1 cellular context compared by ENCODE assay signal in genomic region chr12:49131051-49131972, GRCh38.
A peak's percentile ranks its signal among the peaks of the same experiment; 100 is the strongest.
TF ChIP-seq lines count a peak whose summit lies in the region.

TSS of gene TUBA1B (minus strand) at chr12:49131395. CDS start at chr12:49131300, 95 bp downstream.

TF ChIP-seq in K562, 482 proteins besides CTCF, POLR2A, EP300 and RAD21 (continued from another document and continues in another):
- no peak for TF ChIP-seq HDAC6 (IDR thresholded peaks at IDR 0.05; ENCODE audit: low read depth, low read length)
- no peak for TF ChIP-seq POU5F1 (IDR thresholded peaks at IDR 0.05; ENCODE audit: borderline replicate concordance, low read depth, low read length, partially characterized antibody)
- no peak for TF ChIP-seq ZC3H4 (CRISPR knock-in tag; IDR thresholded peaks at IDR 0.05; ENCODE audit: borderline replicate concordance)
- TF ChIP-seq NR2F6 (CRISPR knock-in tag; IDR thresholded peaks at IDR 0.05) = no peak
- TF ChIP-seq SUPT5H (IDR thresholded peaks at IDR 0.05) = peak; percentile 100
- TF ChIP-seq MXI1 (IDR thresholded peaks at IDR 0.05; ENCODE audit: low read depth, low read length) = 0 out of 2 replicates have a peak, but pooled peaks have one; percentile 16
- TF ChIP-seq, protein P1, sequence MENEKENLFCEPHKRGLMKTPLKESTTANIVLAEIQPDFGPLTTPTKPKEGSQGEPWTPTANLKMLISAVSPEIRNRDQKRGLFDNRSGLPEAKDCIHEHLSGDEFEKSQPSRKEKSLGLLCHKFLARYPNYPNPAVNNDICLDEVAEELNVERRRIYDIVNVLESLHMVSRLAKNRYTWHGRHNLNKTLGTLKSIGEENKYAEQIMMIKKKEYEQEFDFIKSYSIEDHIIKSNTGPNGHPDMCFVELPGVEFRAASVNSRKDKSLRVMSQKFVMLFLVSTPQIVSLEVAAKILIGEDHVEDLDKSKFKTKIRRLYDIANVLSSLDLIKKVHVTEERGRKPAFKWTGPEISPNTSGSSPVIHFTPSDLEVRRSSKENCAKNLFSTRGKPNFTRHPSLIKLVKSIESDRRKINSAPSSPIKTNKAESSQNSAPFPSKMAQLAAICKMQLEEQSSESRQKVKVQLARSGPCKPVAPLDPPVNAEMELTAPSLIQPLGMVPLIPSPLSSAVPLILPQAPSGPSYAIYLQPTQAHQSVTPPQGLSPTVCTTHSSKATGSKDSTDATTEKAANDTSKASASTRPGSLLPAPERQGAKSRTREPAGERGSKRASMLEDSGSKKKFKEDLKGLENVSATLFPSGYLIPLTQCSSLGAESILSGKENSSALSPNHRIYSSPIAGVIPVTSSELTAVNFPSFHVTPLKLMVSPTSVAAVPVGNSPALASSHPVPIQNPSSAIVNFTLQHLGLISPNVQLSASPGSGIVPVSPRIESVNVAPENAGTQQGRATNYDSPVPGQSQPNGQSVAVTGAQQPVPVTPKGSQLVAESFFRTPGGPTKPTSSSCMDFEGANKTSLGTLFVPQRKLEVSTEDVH (IDR thresholded peaks at IDR 0.05; ENCODE audit: low read depth, partially characterized antibody) = peak; percentile 26
- TF ChIP-seq ZNF165 (CRISPR knock-in tag; IDR thresholded peaks at IDR 0.05; ENCODE audit: borderline replicate concordance) = no peak
- TF ChIP-seq, protein P2, sequence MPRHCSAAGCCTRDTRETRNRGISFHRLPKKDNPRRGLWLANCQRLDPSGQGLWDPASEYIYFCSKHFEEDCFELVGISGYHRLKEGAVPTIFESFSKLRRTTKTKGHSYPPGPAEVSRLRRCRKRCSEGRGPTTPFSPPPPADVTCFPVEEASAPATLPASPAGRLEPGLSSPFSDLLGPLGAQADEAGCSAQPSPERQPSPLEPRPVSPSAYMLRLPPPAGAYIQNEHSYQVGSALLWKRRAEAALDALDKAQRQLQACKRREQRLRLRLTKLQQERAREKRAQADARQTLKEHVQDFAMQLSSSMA (CRISPR knock-in tag; IDR thresholded peaks at IDR 0.05) = peak; percentile 17; the same call in 1 of the 2 replicates
- no peak for TF ChIP-seq ZNF695 (CRISPR knock-in tag; IDR thresholded peaks at IDR 0.05)
- TF ChIP-seq SIN3A (IDR thresholded peaks at IDR 0.05; ENCODE audit: borderline replicate concordance in 2 of 2, control insufficient read depth in 1 of 2, low read depth in 2 of 2, low read length in 2 of 2) = peak in 1 of 2 experiments; percentile 78; a peak in 3 of 4 replicates
- no peak for TF ChIP-seq MLX (CRISPR knock-in tag; conservative IDR thresholded peaks at IDR 0.05)
- TF ChIP-seq MAFF (IDR thresholded peaks at IDR 0.05; ENCODE audit: low read length) = no peak
- 0 out of 2 replicates have a peak, but pooled peaks have one; percentile 40 for TF ChIP-seq ZNF644 (tag; IDR thresholded peaks at IDR 0.05; ENCODE audit: low read depth)
- no peak for TF ChIP-seq ZNF77 (CRISPR knock-in tag; IDR thresholded peaks at IDR 0.05)
- TF ChIP-seq ZNF586 (CRISPR knock-in tag; conservative IDR thresholded peaks at IDR 0.05) = no peak
- no peak for TF ChIP-seq MYBL2 (IDR thresholded peaks at IDR 0.05; ENCODE audit: low read depth)
- no peak for TF ChIP-seq MYBL2 (CRISPR knock-in tag; IDR thresholded peaks at IDR 0.05; ENCODE audit: borderline replicate concordance)
- no peak for TF ChIP-seq KHSRP (IDR thresholded peaks at IDR 0.05)
- no peak for TF ChIP-seq PURB (CRISPR knock-in tag; IDR thresholded peaks at IDR 0.05; ENCODE audit: low read depth)
- 0 out of 2 replicates have a peak, but pooled peaks have one; percentile 13 for TF ChIP-seq PTBP1 (IDR thresholded peaks at IDR 0.05; ENCODE audit: low read depth, low read length)
- TF ChIP-seq NR1H2 (CRISPR knock-in tag; IDR thresholded peaks at IDR 0.05) = no peak
- no peak for TF ChIP-seq ZBTB26 (CRISPR knock-in tag; IDR thresholded peaks at IDR 0.05)
- TF ChIP-seq ZBTB8A (IDR thresholded peaks at IDR 0.05; ENCODE audit: partially characterized antibody) = no peak
- no peak for TF ChIP-seq MCM5 (IDR thresholded peaks at IDR 0.05; ENCODE audit: low read depth)
- TF ChIP-seq NCOR1 (IDR thresholded peaks at IDR 0.05) = peak; percentile 41; the same call in 1 of the 2 replicates
- peak; percentile 27; the same call in 1 of the 2 replicates for TF ChIP-seq RBM15 (IDR thresholded peaks at IDR 0.05; ENCODE audit: insufficient read depth, low read length)
- no peak for TF ChIP-seq NCOA6 (IDR thresholded peaks at IDR 0.05)
- TF ChIP-seq SFPQ (IDR thresholded peaks at IDR 0.05; ENCODE audit: low read depth, low read length) = no peak
- TF ChIP-seq ZC3H11A (IDR thresholded peaks at IDR 0.05; ENCODE audit: low read depth, low read length) = no peak
- TF ChIP-seq, protein P3, sequence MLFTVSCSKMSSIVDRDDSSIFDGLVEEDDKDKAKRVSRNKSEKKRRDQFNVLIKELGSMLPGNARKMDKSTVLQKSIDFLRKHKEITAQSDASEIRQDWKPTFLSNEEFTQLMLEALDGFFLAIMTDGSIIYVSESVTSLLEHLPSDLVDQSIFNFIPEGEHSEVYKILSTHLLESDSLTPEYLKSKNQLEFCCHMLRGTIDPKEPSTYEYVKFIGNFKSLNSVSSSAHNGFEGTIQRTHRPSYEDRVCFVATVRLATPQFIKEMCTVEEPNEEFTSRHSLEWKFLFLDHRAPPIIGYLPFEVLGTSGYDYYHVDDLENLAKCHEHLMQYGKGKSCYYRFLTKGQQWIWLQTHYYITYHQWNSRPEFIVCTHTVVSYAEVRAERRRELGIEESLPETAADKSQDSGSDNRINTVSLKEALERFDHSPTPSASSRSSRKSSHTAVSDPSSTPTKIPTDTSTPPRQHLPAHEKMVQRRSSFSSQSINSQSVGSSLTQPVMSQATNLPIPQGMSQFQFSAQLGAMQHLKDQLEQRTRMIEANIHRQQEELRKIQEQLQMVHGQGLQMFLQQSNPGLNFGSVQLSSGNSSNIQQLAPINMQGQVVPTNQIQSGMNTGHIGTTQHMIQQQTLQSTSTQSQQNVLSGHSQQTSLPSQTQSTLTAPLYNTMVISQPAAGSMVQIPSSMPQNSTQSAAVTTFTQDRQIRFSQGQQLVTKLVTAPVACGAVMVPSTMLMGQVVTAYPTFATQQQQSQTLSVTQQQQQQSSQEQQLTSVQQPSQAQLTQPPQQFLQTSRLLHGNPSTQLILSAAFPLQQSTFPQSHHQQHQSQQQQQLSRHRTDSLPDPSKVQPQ (CRISPR knock-in tag; IDR thresholded peaks at IDR 0.05; ENCODE audit: borderline replicate concordance) = no peak
- TF ChIP-seq PHF8 (IDR thresholded peaks at IDR 0.05; ENCODE audit: borderline replicate concordance, low read length) = peak; percentile 92
- TF ChIP-seq CTBP1 (IDR thresholded peaks at IDR 0.05; ENCODE audit: borderline replicate concordance) = peak; percentile 91
- TF ChIP-seq SRSF7 (optimal IDR thresholded peaks at IDR 0.05; ENCODE audit: low read depth, low read length) = no peak
- TF ChIP-seq SMARCE1 (IDR thresholded peaks at IDR 0.05) = no peak
- 0 out of 2 replicates have a peak, but pooled peaks have one; percentile 8 for TF ChIP-seq ZNF134 (CRISPR knock-in tag; conservative IDR thresholded peaks at IDR 0.05)
- TF ChIP-seq, protein P4, sequence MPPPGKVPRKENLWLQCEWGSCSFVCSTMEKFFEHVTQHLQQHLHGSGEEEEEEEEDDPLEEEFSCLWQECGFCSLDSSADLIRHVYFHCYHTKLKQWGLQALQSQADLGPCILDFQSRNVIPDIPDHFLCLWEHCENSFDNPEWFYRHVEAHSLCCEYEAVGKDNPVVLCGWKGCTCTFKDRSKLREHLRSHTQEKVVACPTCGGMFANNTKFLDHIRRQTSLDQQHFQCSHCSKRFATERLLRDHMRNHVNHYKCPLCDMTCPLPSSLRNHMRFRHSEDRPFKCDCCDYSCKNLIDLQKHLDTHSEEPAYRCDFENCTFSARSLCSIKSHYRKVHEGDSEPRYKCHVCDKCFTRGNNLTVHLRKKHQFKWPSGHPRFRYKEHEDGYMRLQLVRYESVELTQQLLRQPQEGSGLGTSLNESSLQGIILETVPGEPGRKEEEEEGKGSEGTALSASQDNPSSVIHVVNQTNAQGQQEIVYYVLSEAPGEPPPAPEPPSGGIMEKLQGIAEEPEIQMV (tag; conservative IDR thresholded peaks at IDR 0.05; ENCODE audit: low read depth) = no peak
- TF ChIP-seq CBFA2T3 (IDR thresholded peaks at IDR 0.05) = no peak; the same call in 1 of the 2 replicates
- TF ChIP-seq ZBTB33 (CRISPR knock-in tag; IDR thresholded peaks at IDR 0.05) = no peak; the same call in 1 of the 2 replicates
- TF ChIP-seq STAT5B (CRISPR knock-in tag; IDR thresholded peaks at IDR 0.05) = no peak
- TF ChIP-seq CAMTA2 (CRISPR knock-in tag; conservative IDR thresholded peaks at IDR 0.05) = no peak
- TF ChIP-seq, protein P5, sequence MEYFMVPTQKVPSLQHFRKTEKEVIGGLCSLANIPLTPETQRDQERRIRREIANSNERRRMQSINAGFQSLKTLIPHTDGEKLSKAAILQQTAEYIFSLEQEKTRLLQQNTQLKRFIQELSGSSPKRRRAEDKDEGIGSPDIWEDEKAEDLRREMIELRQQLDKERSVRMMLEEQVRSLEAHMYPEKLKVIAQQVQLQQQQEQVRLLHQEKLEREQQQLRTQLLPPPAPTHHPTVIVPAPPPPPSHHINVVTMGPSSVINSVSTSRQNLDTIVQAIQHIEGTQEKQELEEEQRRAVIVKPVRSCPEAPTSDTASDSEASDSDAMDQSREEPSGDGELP (CRISPR knock-in tag; IDR thresholded peaks at IDR 0.05; ENCODE audit: borderline replicate concordance) = peak; percentile 55
- TF ChIP-seq ZFP36 (IDR thresholded peaks at IDR 0.05; ENCODE audit: low read depth, low read length, partially characterized antibody) = peak; percentile 3
- TF ChIP-seq NBN (IDR thresholded peaks at IDR 0.05; ENCODE audit: low read depth) = peak; percentile 45
- TF ChIP-seq HNRNPH1 (optimal IDR thresholded peaks at IDR 0.05; ENCODE audit: low read depth, low read length) = no peak
- no peak for TF ChIP-seq ZNF175 (CRISPR knock-in tag; IDR thresholded peaks at IDR 0.05; ENCODE audit: low read depth)
- TF ChIP-seq FOS (IDR thresholded peaks at IDR 0.05; ENCODE audit: extremely low read depth, insufficient read length) = no peak
- TF ChIP-seq WHSC1 (IDR thresholded peaks at IDR 0.05; ENCODE audit: low read length) = no peak
- TF ChIP-seq, protein P6, sequence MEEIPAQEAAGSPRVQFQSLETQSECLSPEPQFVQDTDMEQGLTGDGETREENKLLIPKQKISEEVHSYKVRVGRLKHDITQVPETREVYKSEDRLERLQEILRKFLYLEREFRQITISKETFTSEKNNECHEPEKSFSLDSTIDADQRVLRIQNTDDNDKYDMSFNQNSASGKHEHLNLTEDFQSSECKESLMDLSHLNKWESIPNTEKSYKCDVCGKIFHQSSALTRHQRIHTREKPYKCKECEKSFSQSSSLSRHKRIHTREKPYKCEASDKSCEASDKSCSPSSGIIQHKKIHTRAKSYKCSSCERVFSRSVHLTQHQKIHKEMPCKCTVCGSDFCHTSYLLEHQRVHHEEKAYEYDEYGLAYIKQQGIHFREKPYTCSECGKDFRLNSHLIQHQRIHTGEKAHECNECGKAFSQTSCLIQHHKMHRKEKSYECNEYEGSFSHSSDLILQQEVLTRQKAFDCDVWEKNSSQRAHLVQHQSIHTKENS (CRISPR knock-in tag; IDR thresholded peaks at IDR 0.05) = no peak
- TF ChIP-seq NR2C2 (CRISPR knock-in tag; IDR thresholded peaks at IDR 0.05) = no peak
- no peak for TF ChIP-seq NR2C2 (tag; IDR thresholded peaks at IDR 0.05)
- no peak for TF ChIP-seq ZKSCAN8 (CRISPR knock-in tag; IDR thresholded peaks at IDR 0.05)
- TF ChIP-seq ZNF778 (CRISPR knock-in tag; IDR thresholded peaks at IDR 0.05) = no peak
- no peak for TF ChIP-seq BCOR (IDR thresholded peaks at IDR 0.05)
- peak; percentile 98 for TF ChIP-seq KDM5B (IDR thresholded peaks at IDR 0.05; ENCODE audit: insufficient replicate concordance, low read depth, low read length)
- no peak for TF ChIP-seq ZNF408 (CRISPR knock-in tag; IDR thresholded peaks at IDR 0.05; ENCODE audit: low read depth)
